Comparison of ENCODE assay signal across 4 cellular contexts in the genomic region with DNA sequence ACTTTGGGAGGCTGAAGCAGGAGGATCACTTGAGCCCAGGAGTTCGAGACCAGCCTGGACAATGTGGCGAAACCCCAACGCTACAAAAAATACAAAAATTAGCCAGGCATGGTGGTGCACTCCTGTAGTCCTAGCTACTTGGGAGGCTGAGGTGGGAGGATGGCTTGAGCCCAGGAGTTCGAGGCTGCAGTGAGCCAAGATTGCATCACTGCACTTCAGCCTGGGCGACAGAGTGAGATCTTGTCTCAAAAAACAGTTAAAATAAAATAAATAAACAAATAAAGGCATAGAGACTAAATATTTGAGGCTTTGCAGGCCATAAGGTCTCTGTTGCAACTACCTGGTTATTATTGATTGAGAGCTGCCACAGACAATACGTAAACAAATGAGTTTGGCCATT. TPM values are rescaled to one million over a fixed set of nuclear protein-coding genes. Genes with fewer than 3 reads are reported as not detected.
"Had no signal": no experiment of that assay in that cellular context is flagged by ENCODE, and none has a peak within 500 bp of the region (broad histone marks: within the 10 kb centered on the region; RNA-seq: fewer than 3 reads in every experiment).

No MANE protein-coding gene starts in this region.

RNA-seq across cellular contexts. Expression of a gene that starts 41.9 kb away (rescaled TPM):
- total RNA-seq: mononuclear cell had no signal
- polyA plus RNA-seq: immature natural killer cell, keratinocyte, mammary epithelial cell had no signal
